ENCODE assay signal across 1 cellular context in genomic region chr11:119057000-119057769, GRCh38.
TF ChIP-seq lines count a peak whose summit lies in the region.

Gene HYOU1 (minus strand): TSS chr11:119057205. CDS start chr11:119056160, 1,045 bp downstream.

TF ChIP-seq in HEK293, 187 proteins besides CTCF, POLR2A, EP300 and RAD21 (continued from another document and continues in another):
- TF ChIP-seq PRDM2 (tag by site-specific recombination; IDR thresholded peaks at IDR 0.05; ENCODE audit: borderline replicate concordance), result no peak
- no peak for TF ChIP-seq ZNF391 (tag by site-specific recombination; IDR thresholded peaks at IDR 0.05; ENCODE audit: borderline replicate concordance, low read depth)
- no peak for TF ChIP-seq BCL11B (tag by site-specific recombination; IDR thresholded peaks at IDR 0.05; ENCODE audit: low read depth)
- peak; percentile 92 for TF ChIP-seq SCRT2 (tag by site-specific recombination; IDR thresholded peaks at IDR 0.05)
- no peak for TF ChIP-seq HOXA7 (CRISPR knock-in tag; IDR thresholded peaks at IDR 0.05; ENCODE audit: borderline replicate concordance)
- peak; percentile 84 for TF ChIP-seq ZBTB17 (tag by site-specific recombination; IDR thresholded peaks at IDR 0.05)
- no peak for TF ChIP-seq ZBTB21 (tag by site-specific recombination; IDR thresholded peaks at IDR 0.05)
- TF ChIP-seq ZNF133 (tag by site-specific recombination; IDR thresholded peaks at IDR 0.05), result no peak
- TF ChIP-seq ZNF830 (tag by site-specific recombination; IDR thresholded peaks at IDR 0.05; ENCODE audit: low read depth), result no peak
- TF ChIP-seq MZF1 (tag by site-specific recombination; IDR thresholded peaks at IDR 0.05; ENCODE audit: borderline replicate concordance), result no peak
- no peak for TF ChIP-seq ZBTB7A (tag by site-specific recombination; IDR thresholded peaks at IDR 0.05; ENCODE audit: low read depth)
- TF ChIP-seq SP3 (tag by site-specific recombination; IDR thresholded peaks at IDR 0.05), result peak; percentile 46; the same call in 1 of the 2 replicates
- no peak for TF ChIP-seq ZNF302 (tag by site-specific recombination; IDR thresholded peaks at IDR 0.05; ENCODE audit: low read depth)
- no peak for TF ChIP-seq ZIC2 (tag by site-specific recombination; IDR thresholded peaks at IDR 0.05)
- TF ChIP-seq KLF7 (tag by site-specific recombination; IDR thresholded peaks at IDR 0.05; ENCODE audit: borderline replicate concordance), result no peak
- no peak for TF ChIP-seq ZNF626 (tag by site-specific recombination; IDR thresholded peaks at IDR 0.05)
- TF ChIP-seq GLIS1 (tag by site-specific recombination; IDR thresholded peaks at IDR 0.05), result no peak
- TF ChIP-seq KLF9 (tag by site-specific recombination; IDR thresholded peaks at IDR 0.05; ENCODE audit: low read depth), result peak; percentile 62; the same call in 1 of the 2 replicates
- TF ChIP-seq KLF10 (tag by site-specific recombination; IDR thresholded peaks at IDR 0.05), result peak; percentile 57
- TF ChIP-seq YY2 (tag by site-specific recombination; IDR thresholded peaks at IDR 0.05), result no peak
- no peak for TF ChIP-seq ZNF280C (tag by site-specific recombination; IDR thresholded peaks at IDR 0.05)
- TF ChIP-seq ZBTB6 (tag by site-specific recombination; IDR thresholded peaks at IDR 0.05), result no peak
- TF ChIP-seq ZNF571 (tag by site-specific recombination; IDR thresholded peaks at IDR 0.05), result no peak
- no peak for TF ChIP-seq ZNF548 (tag by site-specific recombination; IDR thresholded peaks at IDR 0.05)
- TF ChIP-seq ZNF792 (tag by site-specific recombination; IDR thresholded peaks at IDR 0.05), result no peak
- no peak for TF ChIP-seq ZFP41 (tag by site-specific recombination; IDR thresholded peaks at IDR 0.05; ENCODE audit: borderline replicate concordance)
- no peak for TF ChIP-seq ZFP3 (tag by site-specific recombination; IDR thresholded peaks at IDR 0.05; ENCODE audit: low read depth)
- TF ChIP-seq ZNF621 (tag by site-specific recombination; IDR thresholded peaks at IDR 0.05), result no peak
- no peak for TF ChIP-seq ZNF658 (tag by site-specific recombination; IDR thresholded peaks at IDR 0.05)
- no peak for TF ChIP-seq ZNF426 (tag by site-specific recombination; IDR thresholded peaks at IDR 0.05)
- no peak for TF ChIP-seq GFI1B (tag by site-specific recombination; IDR thresholded peaks at IDR 0.05)
- no peak for TF ChIP-seq ZNF19 (tag by site-specific recombination; IDR thresholded peaks at IDR 0.05; ENCODE audit: low read depth)
- TF ChIP-seq ZNF645 (tag by site-specific recombination; IDR thresholded peaks at IDR 0.05), result no peak
- no peak for TF ChIP-seq ZNF26 (tag by site-specific recombination; IDR thresholded peaks at IDR 0.05)
- no peak for TF ChIP-seq PBX3 (CRISPR knock-in tag; IDR thresholded peaks at IDR 0.05)
- no peak for TF ChIP-seq PRDM1 (tag by site-specific recombination; IDR thresholded peaks at IDR 0.05)
- 0 out of 2 replicates have a peak, but pooled peaks have one; percentile 45 for TF ChIP-seq ZEB2 (tag by site-specific recombination; IDR thresholded peaks at IDR 0.05)
- no peak for TF ChIP-seq ZNF221 (tag by site-specific recombination; IDR thresholded peaks at IDR 0.05; ENCODE audit: borderline replicate concordance)
- TF ChIP-seq ZNF341 (tag by site-specific recombination; IDR thresholded peaks at IDR 0.05; ENCODE audit: low read depth), result peak; percentile 82
- no peak for TF ChIP-seq SP7 (tag by site-specific recombination; IDR thresholded peaks at IDR 0.05)
- no peak for TF ChIP-seq REST (tag by site-specific recombination; IDR thresholded peaks at IDR 0.05)
- no peak for TF ChIP-seq GLI4 (tag by site-specific recombination; IDR thresholded peaks at IDR 0.05)
- no peak for TF ChIP-seq ZNF239 (tag by site-specific recombination; IDR thresholded peaks at IDR 0.05)
- TF ChIP-seq YY1 (tag by site-specific recombination; IDR thresholded peaks at IDR 0.05), result no peak
- TF ChIP-seq ZNF585B (tag by site-specific recombination; IDR thresholded peaks at IDR 0.05), result no peak
- TF ChIP-seq ZBTB20 (tag by site-specific recombination; IDR thresholded peaks at IDR 0.05), result peak; percentile 37; the same call in 1 of the 2 replicates
- no peak for TF ChIP-seq ZNF529 (tag by site-specific recombination; IDR thresholded peaks at IDR 0.05; ENCODE audit: insufficient replicate concordance)
- TF ChIP-seq ZNF561 (tag by site-specific recombination; IDR thresholded peaks at IDR 0.05; ENCODE audit: borderline replicate concordance), result 0 out of 2 replicates have a peak, but pooled peaks have one; percentile 20
- no peak for TF ChIP-seq ZNF596 (tag by site-specific recombination; IDR thresholded peaks at IDR 0.05)
- no peak for TF ChIP-seq ZNF747 (tag by site-specific recombination; IDR thresholded peaks at IDR 0.05)
- TF ChIP-seq ZNF324 (tag by site-specific recombination; IDR thresholded peaks at IDR 0.05), result no peak
- 0 out of 2 replicates have a peak, but pooled peaks have one; percentile 61 for TF ChIP-seq RBAK (tag by site-specific recombination; IDR thresholded peaks at IDR 0.05)
- TF ChIP-seq ZNF704 (tag by site-specific recombination; IDR thresholded peaks at IDR 0.05), result no peak
